ENCODE assay signal across 9 cellular contexts in genomic region chr2:213934560-213934959, GRCh38.
A peak's percentile ranks its signal among the peaks of the same experiment; 100 is the strongest.
DNase-seq lines count a peak whose midpoint lies in the region; ATAC-seq and TF ChIP-seq lines count a peak whose summit lies in the region.
"Had no signal": no experiment of that assay in that cellular context is flagged by ENCODE, and none has a peak within 500 bp of the region (broad histone marks: within the 10 kb centered on the region; RNA-seq: fewer than 3 reads in every experiment).

No MANE protein-coding gene starts in this region.

- H3K9me3 ChIP-seq in gastroesophageal sphincter, result no peaks in the 10 kb centered on the region
- H3K9me3 ChIP-seq: BLaER1 treated with 17β-estradiol and CSF1 and Interleukin-3, amounts not matched to agents 10 nM and 100 nM had no signal

- H3K27me3 ChIP-seq in gastroesophageal sphincter, result no peaks in the 10 kb centered on the region
- H3K27me3 ChIP-seq: BLaER1 treated with 17β-estradiol and CSF1 and Interleukin-3, amounts not matched to agents 10 nM and 100 nM had no signal

- WGBS in gastroesophageal sphincter (ENCODE audit: low coverage in 1 of 2), 2 donors, result 80 to 100% methylated on average over 1 of the region's 1 CpG

- TF ChIP-seq EP300 in gastroesophageal sphincter (IDR thresholded peaks at IDR 0.05), result no peak

- no peak for TF ChIP-seq POLR2A in gastroesophageal sphincter (IDR thresholded peaks at IDR 0.05)

- TF ChIP-seq CTCF in choroid plexus epithelial cell (conservative IDR thresholded peaks at IDR 0.05; ENCODE audit: low read depth, low read length) (peak; percentile 55), gastroesophageal sphincter (IDR thresholded peaks at IDR 0.05) (peak in 1 of 4 experiments; percentile 30)

- ATAC-seq in GM21619 (IDR thresholded peaks at IDR 0.05; ENCODE audit: unreplicated experiment) (peak; percentile 98), gastroesophageal sphincter (no peak)
- peak; percentile 36 for ATAC-seq in stimulated activated naive CD8-positive, alpha-beta T cell treated with anti-CD3 and anti-CD28 coated beads, Interleukin-15, Interleukin-2, amounts not matched to agents 100 U/mL and 50 U/mL, for 24 hours

- no peaks in the 10 kb centered on the region for H3K4me1 ChIP-seq in gastroesophageal sphincter
- H3K4me1 ChIP-seq: BLaER1 treated with 17β-estradiol and CSF1 and Interleukin-3, amounts not matched to agents 10 nM and 100 nM had no signal

- peak; percentile 1 to 35 for DNase-seq in NCI-H524 (lab: John Stamatoyannopoulos, UW)
- no peak for DNase-seq in NCI-H524 treated with DMSO at 0.1 percent for 48 hours (lab: John Stamatoyannopoulos, UW)
- DNase-seq in HuH-7 (ENCODE audit: low spot score), result peak; percentile 17
- DNase-seq in choroid plexus epithelial cell (ENCODE audit: low read depth), result peak; percentile 42
- no peak for DNase-seq in stimulated activated naive CD8-positive, alpha-beta T cell treated with anti-CD3 and anti-CD28 coated beads, Interleukin-15, Interleukin-2, amounts not matched to agents 100 U/mL and 50 U/mL, for 24 hours
- no peak for DNase-seq in effector CD8-positive, alpha-beta T cell (lab: John Stamatoyannopoulos, UW)

- H3K4me3 ChIP-seq in choroid plexus epithelial cell (ENCODE audit: low read depth, low read length) (no peak overlapping the region), gastroesophageal sphincter (no peak overlapping the region)
- H3K4me3 ChIP-seq: BLaER1 treated with 17β-estradiol and CSF1 and Interleukin-3, amounts not matched to agents 10 nM and 100 nM had no signal

- H3K36me3 ChIP-seq in gastroesophageal sphincter, result no peaks in the 10 kb centered on the region
- H3K36me3 ChIP-seq: BLaER1 treated with 17β-estradiol and CSF1 and Interleukin-3, amounts not matched to agents 10 nM and 100 nM had no signal

- no peak overlapping the region for H3K27ac ChIP-seq in gastroesophageal sphincter
- H3K27ac ChIP-seq: BLaER1 treated with 17β-estradiol and CSF1 and Interleukin-3, amounts not matched to agents 10 nM and 100 nM had no signal

Comparison
In these comparisons a context has a peak if more than half of its experiments do, and no peak if none do; other contexts are left out.
1. DNase-seq: peak in NCI-H524 (2 of 2), HuH-7 (single experiment) and choroid plexus epithelial cell (single experiment); none in NCI-H524 treated with DMSO at 0.1 percent for 48 hours (single experiment), stimulated activated naive CD8-positive, alpha-beta T cell treated with anti-CD3 and anti-CD28 coated beads, Interleukin-15, Interleukin-2, amounts not matched to agents 100 U/mL and 50 U/mL, for 24 hours (single experiment) and effector CD8-positive, alpha-beta T cell (single experiment).